In genomic region chr12:94710933-94711332, GRCh38 we compare ENCODE assay signal across 8 cellular contexts.
DNase-seq lines count a peak whose midpoint lies in the region; ATAC-seq, FAIRE-seq and TF ChIP-seq lines count a peak whose summit lies in the region.

No MANE protein-coding gene starts in this region.

- TF ChIP-seq CTCF in Panc1 (IDR thresholded peaks at IDR 0.05) (peak; percentile 68), endothelial cell of umbilical vein (IDR thresholded peaks at IDR 0.05; ENCODE audit: extremely low read depth in 1 of 2, insufficient read depth in 1 of 2, low read depth in 1 of 2, low read length in 2 of 2) (peak; percentile 44 to 47)

- no peaks in the 10 kb centered on the region for H3K4me1 Mint-ChIP-seq in T-helper 17 cell

- ATAC-seq in GM18861 (IDR thresholded peaks at IDR 0.05; ENCODE audit: unreplicated experiment) (peak; percentile 38), Panc1 (peak; percentile 79), T-helper 17 cell (no peak), HG02852 (IDR thresholded peaks at IDR 0.05; ENCODE audit: unreplicated experiment) (no peak), GM21360 (IDR thresholded peaks at IDR 0.05; ENCODE audit: unreplicated experiment) (no peak)

- H3K36me3 ChIP-seq in Panc1 (ENCODE audit: control insufficient read depth, insufficient read depth, low read length), result no peaks in the 10 kb centered on the region
- no peaks in the 10 kb centered on the region for H3K36me3 ChIP-seq in endothelial cell of umbilical vein (ENCODE audit: control insufficient read depth in 2 of 2, extremely low read depth in 1 of 2, insufficient read depth in 2 of 2, low read length in 2 of 2)

- in situ Hi-C loops in Panc1 (cut with HindIII; ENCODE audit: low pct_unique_long_range_greater_than_20kb, low sequenced_read_pairs), result no loop called here

- H3K4me3 ChIP-seq in Panc1 (ENCODE audit: low read depth in 2 of 2, low read length in 2 of 2), result no peak overlapping the region
- no peak overlapping the region for H3K4me3 ChIP-seq in endothelial cell of umbilical vein (replicated peaks in 1 of 3; ENCODE audit: insufficient read depth in 1 of 3, low read depth in 1 of 3, low read length in 3 of 3)

- no peaks in the 10 kb centered on the region for H3K36me3 Mint-ChIP-seq in T-helper 17 cell (ENCODE audit: low read depth)

- no peak for TF ChIP-seq POLR2A in endothelial cell of umbilical vein (IDR thresholded peaks at IDR 0.05; ENCODE audit: low read depth, low read length)

- no peak overlapping the region for H3K27ac ChIP-seq in Panc1 (ENCODE audit: low read length)
- H3K27ac ChIP-seq in endothelial cell of umbilical vein (ENCODE audit: insufficient read depth, low read depth, low read length), result no peak overlapping the region

- H3K9me3 ChIP-seq in Panc1 (ENCODE audit: control insufficient read depth, insufficient read depth, low read depth, low read length) (no peaks in the 10 kb centered on the region), endothelial cell of umbilical vein (replicated peaks; ENCODE audit: control insufficient read depth, insufficient read depth, low read length) (no peaks in the 10 kb centered on the region), T-helper 17 cell (ENCODE audit: control insufficient read depth, low read length, poor library complexity, severe bottlenecking) (no peaks in the 10 kb centered on the region)

- H3K27me3 ChIP-seq in Panc1 (ENCODE audit: control insufficient read depth, insufficient read depth, low read length) (no peaks in the 10 kb centered on the region), endothelial cell of umbilical vein (ENCODE audit: control insufficient read depth in 2 of 2, insufficient read depth in 2 of 2, low read length in 2 of 2) (no peaks in the 10 kb centered on the region)

- DNase-seq in AG20443 (ENCODE audit: low spot score) (peak; percentile 44), Panc1 (ENCODE audit: low read depth, low spot score) (no peak), endothelial cell of umbilical vein (ENCODE audit: low read depth, low spot score) (peak; percentile 29), T-helper 17 cell (no peak)
- peak; percentile 43 for DNase-seq in stimulated activated CD8-positive, alpha-beta memory T cell treated with anti-CD3 and anti-CD28 coated beads, Interleukin-4, amount 100 ng/mL, for 48 hours

- H3K4me1 ChIP-seq in Panc1 (ENCODE audit: control insufficient read depth, insufficient read depth, low read length) (no peaks in the 10 kb centered on the region), endothelial cell of umbilical vein (ENCODE audit: control insufficient read depth, extremely low read depth, insufficient read depth, low read length) (peaks cover 14% of the 10 kb centered on the region)

- CTCF ChIA-PET in Panc1 (lab: Charles Lee), result interaction anchor here (1.1 kb wide), 1 partner anchor 10 kb away, joined by 5 read pairs; no protein-coding TSS in a partner anchor
- CTCF ChIA-PET in endothelial cell of umbilical vein (lab: Charles Lee), result interaction anchor here (0.7 to 2.9 kb wide), 12 partner anchors 9 to 823 kb away, joined by 3 to 20 read pairs (median 4); partner anchors contain the start of gene TMCC3

- H4K20me1 ChIP-seq in endothelial cell of umbilical vein (replicated peaks; ENCODE audit: control insufficient read depth, extremely low read depth, insufficient read depth, low read length), result no peaks in the 10 kb centered on the region

- POLR2A ChIA-PET in Panc1 (lab: Charles Lee), result no interaction called here
- POLR2A ChIA-PET in endothelial cell of umbilical vein (lab: Charles Lee), result no interaction called here

- intact Hi-C loops in Panc1 (cut with micrococcal nuclease; ENCODE audit: unreplicated experiment) (no loop called here), endothelial cell of umbilical vein (cut with micrococcal nuclease) (loop anchor here (1.0 to 10.0 kb wide), 3 partner anchors 161 to 625 kb away; partner anchors contain the start of genes FGD6 and VEZT)

- no peak overlapping the region for H3K4me3 Mint-ChIP-seq in T-helper 17 cell

- FAIRE-seq in endothelial cell of umbilical vein (lab: Jason Lieb, UNC), result no peak

- BruUV-seq in Panc1 (replicated peaks; lab: Mats Ljungman, UMichigan), result no TSS peak
- no TSS peak for BruUV-seq in endothelial cell of umbilical vein (replicated peaks; lab: Mats Ljungman, UMichigan)

- no peak overlapping the region for H3K4me2 ChIP-seq in endothelial cell of umbilical vein (ENCODE audit: insufficient read depth, low read length)

- no peak overlapping the region for H3K27ac Mint-ChIP-seq in T-helper 17 cell

- H3K27me3 Mint-ChIP-seq in T-helper 17 cell, result peaks cover 33% of the 10 kb centered on the region

- H3K79me2 ChIP-seq in endothelial cell of umbilical vein (ENCODE audit: control insufficient read depth, insufficient read depth, low read length), result no peaks in the 10 kb centered on the region

- H3K9ac ChIP-seq in endothelial cell of umbilical vein (replicated peaks; ENCODE audit: extremely low read depth, insufficient read depth, low read length), result no peak overlapping the region

- dilution Hi-C loops in endothelial cell of umbilical vein (cut with MboI; ENCODE audit: extremely low pct_ligation_motif_present, low sequenced_read_pairs), result no loop called here

- no peaks in the 10 kb centered on the region for H3K9me1 ChIP-seq in endothelial cell of umbilical vein (replicated peaks; ENCODE audit: control insufficient read depth, extremely low read depth, insufficient read depth, low read length)

- no peak overlapping the region for H2AFZ ChIP-seq in endothelial cell of umbilical vein (ENCODE audit: low read depth, low read length)

TF ChIP-seq in endothelial cell of umbilical vein, 7 proteins besides CTCF, POLR2A, EP300 and RAD21:
- no peak for TF ChIP-seq FOS (IDR thresholded peaks at IDR 0.05; ENCODE audit: borderline replicate concordance, insufficient read depth, low read length)
- TF ChIP-seq EZH2 (IDR thresholded peaks at IDR 0.05; ENCODE audit: borderline replicate concordance, low read depth, low read length, severe bottlenecking), result no peak
- TF ChIP-seq MYC (IDR thresholded peaks at IDR 0.05; ENCODE audit: low read depth, low read length), result no peak
- TF ChIP-seq JUN (IDR thresholded peaks at IDR 0.05; ENCODE audit: borderline replicate concordance, insufficient read depth, insufficient read length, low read depth), result no peak
- no peak for TF ChIP-seq GATA2 (IDR thresholded peaks at IDR 0.05; ENCODE audit: insufficient read depth, insufficient read length, low read depth, low read length)
- TF ChIP-seq, protein P1, sequence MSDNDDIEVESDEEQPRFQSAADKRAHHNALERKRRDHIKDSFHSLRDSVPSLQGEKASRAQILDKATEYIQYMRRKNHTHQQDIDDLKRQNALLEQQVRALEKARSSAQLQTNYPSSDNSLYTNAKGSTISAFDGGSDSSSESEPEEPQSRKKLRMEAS (IDR thresholded peaks at IDR 0.05; ENCODE audit: insufficient read depth, insufficient read length), result no peak
- no peak for TF ChIP-seq POLR2AphosphoS5 (IDR thresholded peaks at IDR 0.05; ENCODE audit: insufficient read depth, low read depth, low read length)

Comparison
In these comparisons a context has a peak if more than half of its experiments do, and no peak if none do; other contexts are left out.
1. DNase-seq: peak in AG20443 (single experiment), endothelial cell of umbilical vein (single experiment) and stimulated activated CD8-positive, alpha-beta memory T cell treated with anti-CD3 and anti-CD28 coated beads, Interleukin-4, amount 100 ng/mL, for 48 hours (single experiment); none in Panc1 (single experiment) and T-helper 17 cell (0 of 3).
2. ATAC-seq: peak in GM18861 (single experiment) and Panc1 (single experiment); none in T-helper 17 cell (single experiment), HG02852 (single experiment) and GM21360 (single experiment).